ENCODE assay signal across 8 cellular contexts in genomic region chr15:72271895-72272212, GRCh38. TPM values are rescaled to one million over a fixed set of nuclear protein-coding genes. Genes with fewer than 3 reads are reported as not detected.
DNase-seq lines count a peak whose midpoint lies in the region; ATAC-seq and TF ChIP-seq lines count a peak whose summit lies in the region.

No MANE protein-coding gene starts in this region.

- CTCF ChIA-PET in IMR-90 (lab: Yijun Ruan, JAX): no interaction called here

- H3K27me3 ChIP-seq in IMR-90 (ENCODE audit: control insufficient read depth, insufficient read depth, low read length) (peaks cover 1% of the 10 kb centered on the region; the same call in 1 of the 2 replicates), adrenal gland (no peaks in the 10 kb centered on the region)

- no peak for TF ChIP-seq CTCF in IMR-90 (conservative IDR thresholded peaks at IDR 0.05; ENCODE audit: low read depth, low read length)
- no peak for TF ChIP-seq CTCF in adrenal gland (IDR thresholded peaks at IDR 0.05)
- no peak for TF ChIP-seq CTCF in GM20000 (IDR thresholded peaks at IDR 0.05; ENCODE audit: extremely low read depth, missing control alignments)

- intact Hi-C loops in IMR-90 (cut with micrococcal nuclease): loop anchor here (5.0 kb wide), 1 partner anchor 75 kb away; the partner anchor contains the start of gene GRAMD2A
- intact Hi-C loops in adrenal gland (cut with DNase I): no loop called here

- peak overlapping the region; percentile 93 for H3K4me2 ChIP-seq in IMR-90 (ENCODE audit: low read depth, low read length)

- H2BK20ac ChIP-seq in IMR-90 (ENCODE audit: low read depth, low read length): no peak overlapping the region

- no peak overlapping the region; the same call in 1 of the 2 replicates for H3K18ac ChIP-seq in IMR-90 (ENCODE audit: low read depth, low read length)

- DNase-seq in activated T-cell treated with anti-CD3 and anti-CD28 coated beads, Interleukin-2, amount 50 U/mL, for 24 hours: no peak
- DNase-seq in activated T-cell treated with anti-CD3 and anti-CD28 coated beads for 4 hours (no peak), IMR-90 (peak; percentile 12), adrenal gland (no peak), iPS-NIHi11 (ENCODE audit: low spot score) (peak; percentile 52), kidney glomerular epithelial cell (lab: John Stamatoyannopoulos, UW) (no peak), GM20000 (ENCODE audit: low spot score) (no peak)
- peak; percentile 0 for DNase-seq in stimulated activated CD8-positive, alpha-beta memory T cell treated with anti-CD3 and anti-CD28 coated beads, Interleukin-15, amount 100 ng/mL, for 1 hour (ENCODE audit: low read depth)

- H3K36me3 Mint-ChIP-seq in activated T-cell treated with anti-CD3 and anti-CD28 coated beads, Interleukin-2, amount 50 U/mL, for 24 hours (ENCODE audit: low read depth): peaks cover 43% of the 10 kb centered on the region

- H3K27me3 Mint-ChIP-seq in activated T-cell treated with anti-CD3 and anti-CD28 coated beads, Interleukin-2, amount 50 U/mL, for 24 hours: no peaks in the 10 kb centered on the region

- H3K27ac ChIP-seq in IMR-90 (ENCODE audit: insufficient read depth, low read length) (peak overlapping the region; percentile 45), adrenal gland (peak overlapping the region in 4 of 5 donors; percentile 81 to 94 (median 86))

- H3K23ac ChIP-seq in IMR-90 (ENCODE audit: low read depth, low read length): peak overlapping the region; percentile 7

- dilution Hi-C loops in IMR-90 (cut with HindIII; ENCODE audit: low sequenced_read_pairs, unreplicated experiment): no loop called here

- H3K4me3 Mint-ChIP-seq in activated T-cell treated with anti-CD3 and anti-CD28 coated beads, Interleukin-2, amount 50 U/mL, for 24 hours: peak overlapping the region; percentile 92

- H4K91ac ChIP-seq in IMR-90 (ENCODE audit: insufficient read depth, low read depth, low read length): peak overlapping the region; percentile 46

- no peaks in the 10 kb centered on the region for H3K4me1 ChIP-seq in IMR-90 (ENCODE audit: control insufficient read depth, insufficient read depth, low read length)
- H3K4me1 ChIP-seq in adrenal gland (replicated peaks in 1 of 2): peaks cover 0 to 30% of the 10 kb centered on the region in 2 donors

- H4K5ac ChIP-seq in IMR-90 (ENCODE audit: low read depth, low read length): peak overlapping the region; percentile 34; the same call in 1 of the 2 replicates

- POLR2A ChIA-PET in IMR-90 (lab: Charles Lee; ENCODE audit: unreplicated experiment): no interaction called here

- peak overlapping the region; percentile 78 for H3K9ac ChIP-seq in IMR-90 (ENCODE audit: low read depth, low read length)

- peaks cover 25 to 32% of the 10 kb centered on the region in 2 experiments for H3K79me1 ChIP-seq in IMR-90 (ENCODE audit: low read depth in 1 of 2, low read length in 2 of 2)

- peak overlapping the region; percentile 31 to 70; a peak in 2 of 4 replicates for H4K8ac ChIP-seq in IMR-90 (ENCODE audit: low read depth in 2 of 2, low read length in 2 of 2)

- no peaks in the 10 kb centered on the region for H3K9me3 Mint-ChIP-seq in activated T-cell treated with anti-CD3 and anti-CD28 coated beads, Interleukin-2, amount 50 U/mL, for 24 hours

- no peaks in the 10 kb centered on the region; the same call in 1 of the 2 replicates for H4K20me1 ChIP-seq in IMR-90 (ENCODE audit: insufficient read depth, low read length)

- WGBS in IMR-90 (ENCODE audit: extremely low coverage in 2 of 2, insufficient read length in 1 of 2), 2 experiments: 5% methylated on average over 7 of the region's 13 CpGs; no CpG with 5 or more reads in 1 of the 2 experiments
- 0 to 11% (median 7%) methylated on average over 6 to 13 of the region's 13 CpGs for WGBS in adrenal gland, 4 donors

- peak overlapping the region; percentile 69 for H3K4ac ChIP-seq in IMR-90 (ENCODE audit: low read depth, low read length)

- in situ Hi-C loops in IMR-90 (cut with MboI; ENCODE audit: low sequenced_read_pairs): no loop called here

- peaks cover 6% of the 10 kb centered on the region for H3K36me3 ChIP-seq in IMR-90 (ENCODE audit: control insufficient read depth, insufficient read depth, low read length)
- peaks cover 0 to 16% of the 10 kb centered on the region in 2 donors for H3K36me3 ChIP-seq in adrenal gland (replicated peaks in 1 of 2)

- peak overlapping the region; percentile 54; the same call in 1 of the 2 replicates for H3K14ac ChIP-seq in IMR-90 (replicated peaks; ENCODE audit: low read depth, low read length)

- peak overlapping the region; percentile 51 for H3K56ac ChIP-seq in IMR-90 (ENCODE audit: extremely low read depth, insufficient read depth, low read length)

- no peak overlapping the region for H2BK15ac ChIP-seq in IMR-90 (ENCODE audit: low read depth, low read length)

- H2AFZ ChIP-seq in IMR-90 (replicated peaks; ENCODE audit: low read length, poor library complexity): peak overlapping the region; percentile 96

- H3K9me1 ChIP-seq in IMR-90 (ENCODE audit: insufficient read depth, low read length): peaks cover 4% of the 10 kb centered on the region; the same call in 1 of the 2 replicates

- no peak overlapping the region for H2AK5ac ChIP-seq in IMR-90 (ENCODE audit: low read depth, low read length)

- no peak for TF ChIP-seq RAD21 in IMR-90 (IDR thresholded peaks at IDR 0.05; ENCODE audit: low read length)

- no peak overlapping the region for H2BK120ac ChIP-seq in IMR-90 (ENCODE audit: low read depth, low read length)

- BruUV-seq in IMR-90 (replicated peaks; lab: Mats Ljungman, UMichigan): no TSS peak

- H3K4me3 ChIP-seq in IMR-90 (ENCODE audit: insufficient read depth, low read depth, low read length) (peak overlapping the region; percentile 80), adrenal gland (peak overlapping the region; percentile 43 to 75 (median 62))

- H2AK9ac ChIP-seq in IMR-90 (replicated peaks; ENCODE audit: low read depth, low read length, poor library complexity): peak overlapping the region; percentile 84

- no peaks in the 10 kb centered on the region for H3K9me3 ChIP-seq in IMR-90 (ENCODE audit: control insufficient read depth, insufficient read depth, low read length)
- H3K9me3 ChIP-seq in adrenal gland (replicated peaks in 1 of 3): no peaks in the 10 kb centered on the region

- TF ChIP-seq POLR2A in IMR-90 (IDR thresholded peaks at IDR 0.05; ENCODE audit: low read depth, low read length) (no peak), adrenal gland (IDR thresholded peaks at IDR 0.05) (no peak)

- peak overlapping the region; percentile 93 for H3K27ac Mint-ChIP-seq in activated T-cell treated with anti-CD3 and anti-CD28 coated beads, Interleukin-2, amount 50 U/mL, for 24 hours

- no peak overlapping the region for H2BK5ac ChIP-seq in IMR-90 (ENCODE audit: low read depth, low read length, poor library complexity, severe bottlenecking)

- ATAC-seq in IMR-90 (ENCODE audit: low read depth): peak; percentile 5

- peaks cover 43% of the 10 kb centered on the region for H3K4me1 Mint-ChIP-seq in activated T-cell treated with anti-CD3 and anti-CD28 coated beads, Interleukin-2, amount 50 U/mL, for 24 hours (ENCODE audit: low read depth)

TF ChIP-seq in IMR-90, 13 proteins besides CTCF, POLR2A, EP300 and RAD21:
- no peak for TF ChIP-seq SMC3 (IDR thresholded peaks at IDR 0.05; ENCODE audit: low read depth, low read length)
- TF ChIP-seq MAZ (IDR thresholded peaks at IDR 0.05; ENCODE audit: borderline replicate concordance, low read depth, low read length): no peak
- no peak for TF ChIP-seq RFX5 (IDR thresholded peaks at IDR 0.05; ENCODE audit: low read depth, low read length)
- TF ChIP-seq RCOR1 (IDR thresholded peaks at IDR 0.05; ENCODE audit: insufficient replicate concordance, low read length): no peak

RNA-seq across cellular contexts. Expression of gene PARP6, which starts 0.5 kb away (rescaled TPM):
- 10.0 and 13.4 TPM in 2 replicates for total RNA-seq in IMR-90 (2012; rRNA removed)
- polyA plus RNA-seq in IMR-90 (2012; rRNA removed): 44.7 and 45.1 TPM in 2 replicates
- polyA plus RNA-seq in IMR-90 (2012; cell fraction: cytosol; rRNA removed): 12.9 and 33.6 TPM in 2 replicates
- 188 and 399 TPM in 2 replicates for polyA plus RNA-seq in IMR-90 (2012; cell fraction: nucleus; rRNA removed; ENCODE audit: low replicate concordance)
- total RNA-seq in adrenal gland: 10 to 100 TPM; 37.4 to 86.6 (median 66.9) TPM
- 100 to 1,000 TPM in 2 of 3 donors, 10 to 100 TPM in 1; 68.4 to 464 (median 239) TPM for polyA plus RNA-seq in adrenal gland

RNA-seq across cellular contexts. Expression of gene PKM, which starts 40.9 kb away (rescaled TPM):
- total RNA-seq in IMR-90 (2012; rRNA removed) (2,738 and 3,859 TPM in 2 replicates), adrenal gland (1,000 to 10,000 TPM in 6 of 8 donors, 100 to 1,000 TPM in 2; 865 to 1,257 (median 1,087) TPM)
- polyA plus RNA-seq in IMR-90 (2012; rRNA removed) (2,084 and 2,219 TPM in 2 replicates), adrenal gland (1,000 to 10,000 TPM in 1 of 3 donors, 100 to 1,000 TPM in 2; 520 to 1,308 (median 545) TPM)
- polyA plus RNA-seq in IMR-90 (2012; cell fraction: cytosol; rRNA removed): 1,530 and 1,727 TPM in 2 replicates
- 1,603 and 1,631 TPM in 2 replicates for polyA plus RNA-seq in IMR-90 (2012; cell fraction: nucleus; rRNA removed; ENCODE audit: low replicate concordance)

RNA-seq across cellular contexts. Expression of gene CELF6, which starts 48.1 kb away (rescaled TPM):
- not detected in 2 replicates for total RNA-seq in IMR-90 (2012; rRNA removed)
- 0.06 and 0.07 TPM in 2 replicates for polyA plus RNA-seq in IMR-90 (2012; rRNA removed)
- not detected in 2 replicates for polyA plus RNA-seq in IMR-90 (2012; cell fraction: cytosol; rRNA removed)
- polyA plus RNA-seq in IMR-90 (2012; cell fraction: nucleus; rRNA removed; ENCODE audit: low replicate concordance): 0.65 and 0.78 TPM in 2 replicates
- total RNA-seq in adrenal gland: 1 to 10 TPM; 1.2 to 4.1 (median 2.4) TPM
- 10 to 100 TPM in 2 of 3 donors, 1 to 10 TPM in 1; 3.2 to 24.1 (median 12.1) TPM for polyA plus RNA-seq in adrenal gland

Comparison
In these comparisons a context has a peak if more than half of its experiments do, and no peak if none do; other contexts are left out.
1. DNase-seq: peak in IMR-90 (single experiment), iPS-NIHi11 (single experiment) and stimulated activated CD8-positive, alpha-beta memory T cell treated with anti-CD3 and anti-CD28 coated beads, Interleukin-15, amount 100 ng/mL, for 1 hour (single experiment); none in activated T-cell treated with anti-CD3 and anti-CD28 coated beads, Interleukin-2, amount 50 U/mL, for 24 hours (single experiment), activated T-cell treated with anti-CD3 and anti-CD28 coated beads for 4 hours (single experiment), adrenal gland (0 of 7), kidney glomerular epithelial cell (single experiment) and GM20000 (single experiment).